ENCODE assay signal across 25 cellular contexts in genomic region chr2:227724394-227725039, GRCh38. TPM values are rescaled to one million over a fixed set of nuclear protein-coding genes. Genes with fewer than 3 reads are reported as not detected.
"Had no signal": no experiment of that assay in that cellular context is flagged by ENCODE, and none has a peak within 500 bp of the region (broad histone marks: within the 10 kb centered on the region; RNA-seq: fewer than 3 reads in every experiment).

Gene SCYGR6 (minus strand): TSS chr2:227724757. CDS start chr2:227724757, 0 bp downstream.

- H3K9me3 Mint-ChIP-seq: activated naive CD4-positive, alpha-beta T cell treated with anti-CD3 and anti-CD28 coated beads, Interleukin-2, amount 50 U/mL, for 24 hours had no signal

- H3K27me3 ChIP-seq: ascending aorta, breast epithelium, pancreas, thyroid gland had no signal

- H3K4me3 Mint-ChIP-seq: activated CD4-positive, alpha-beta T cell treated with anti-CD3 and anti-CD28 coated beads for 36 hours; activated naive CD4-positive, alpha-beta T cell treated with anti-CD3 and anti-CD28 coated beads, Interleukin-2, amount 50 U/mL, for 24 hours; naive thymus-derived CD4-positive, alpha-beta T cell had no signal

- H3K27ac Mint-ChIP-seq: activated CD4-positive, alpha-beta T cell treated with anti-CD3 and anti-CD28 coated beads for 36 hours; activated naive CD4-positive, alpha-beta T cell treated with anti-CD3 and anti-CD28 coated beads, Interleukin-2, amount 50 U/mL, for 24 hours had no signal

- FAIRE-seq: frontal cortex, kidney, pancreas had no signal

- H3K4me1 Mint-ChIP-seq: activated CD4-positive, alpha-beta T cell treated with anti-CD3 and anti-CD28 coated beads for 36 hours; activated naive CD4-positive, alpha-beta T cell treated with anti-CD3 and anti-CD28 coated beads, Interleukin-2, amount 50 U/mL, for 24 hours had no signal

- ATAC-seq: activated CD4-positive, alpha-beta T cell treated with anti-CD3 and anti-CD28 coated beads for 36 hours; left ventricle myocardium superior; mucosa of descending colon; naive thymus-derived CD4-positive, alpha-beta T cell; pancreas had no signal

- H3K4me3 ChIP-seq: ascending aorta, breast epithelium, mucosa of descending colon, pancreas, thyroid gland had no signal

- H3K4me1 ChIP-seq: ascending aorta, breast epithelium, pancreas, thyroid gland had no signal

- H3K27ac ChIP-seq: ascending aorta, breast epithelium, pancreas, thyroid gland had no signal

- H3K36me3 Mint-ChIP-seq: activated naive CD4-positive, alpha-beta T cell treated with anti-CD3 and anti-CD28 coated beads, Interleukin-2, amount 50 U/mL, for 24 hours; naive thymus-derived CD4-positive, alpha-beta T cell had no signal

- DNase-seq: activated CD4-positive, alpha-beta T cell treated with anti-CD3 and anti-CD28 coated beads for 36 hours; activated CD4-positive, alpha-beta T cell treated with anti-CD3 and anti-CD28 coated beads, Interleukin-2, amount 50 U/mL, for 48 hours; activated gamma-delta T cell; cortex of kidney; effector CD4-positive, alpha-beta T cell; kidney; left ventricle myocardium superior; mesenchymal stem cell; mucosa of descending colon; naive thymus-derived CD4-positive, alpha-beta T cell; pancreas; stimulated activated CD4-positive, alpha-beta T cell treated with anti-CD3 and anti-CD28 coated beads, Interleukin-12 subunit alpha, Interleukin-12 subunit beta, amount 100 ng/mL, for 4 hours; stimulated activated CD4-positive, alpha-beta T cell treated with anti-CD3 and anti-CD28 coated beads, Interleukin-1b, Interleukin-23, amount 100 ng/mL, for 48 hours; stimulated activated CD8-positive, alpha-beta memory T cell treated with anti-CD3 and anti-CD28 coated beads, Interleukin-4, amount 100 ng/mL, for 48 hours; stimulated activated naive CD4-positive, alpha-beta T cell; T-helper 2 cell; thyroid gland had no signal

- H3K36me3 ChIP-seq: ascending aorta, breast epithelium, pancreas, thyroid gland had no signal

- H3K9me3 ChIP-seq: ascending aorta, breast epithelium, mucosa of descending colon, pancreas, thyroid gland had no signal

RNA-seq across cellular contexts. Expression of gene SCYGR6, which starts in this region (rescaled TPM):
- total RNA-seq: activated CD4-positive, alpha-beta T cell treated with anti-CD3 and anti-CD28 coated beads for 36 hours; ascending aorta; breast epithelium; frontal cortex; kidney; left ventricle myocardium superior; mucosa of descending colon; naive thymus-derived CD4-positive, alpha-beta T cell; pancreas; subcutaneous adipose tissue; thyroid gland; urinary bladder had no signal
- polyA plus RNA-seq: adipose tissue; esophagus; naive thymus-derived CD4-positive, alpha-beta T cell; pancreas; urinary bladder had no signal
